15 cellular contexts compared by ENCODE assay signal in the genomic region with DNA sequence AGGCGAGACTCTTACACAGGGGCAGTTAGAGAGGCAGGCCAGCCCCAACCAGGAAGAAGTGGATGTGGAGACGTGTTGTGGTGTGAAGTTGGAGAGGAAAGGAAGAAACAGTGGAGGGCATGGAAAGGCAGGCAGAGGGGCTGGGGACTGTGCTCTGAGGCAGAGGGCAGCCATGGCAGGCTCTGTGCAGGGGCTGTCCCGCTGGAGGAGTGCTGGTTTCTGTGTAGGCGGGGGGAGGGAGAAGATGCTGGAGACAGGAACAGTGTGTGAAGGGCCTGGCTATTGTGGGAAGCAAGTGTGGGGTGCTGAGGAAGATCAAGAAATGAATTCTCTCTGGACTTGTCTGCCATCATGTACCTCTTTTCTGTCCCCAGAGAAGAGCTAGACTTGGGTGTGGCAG. TPM values are rescaled to one million over a fixed set of nuclear protein-coding genes. Genes with fewer than 3 reads are reported as not detected.
DNase-seq lines count a peak whose midpoint lies in the region; ATAC-seq, FAIRE-seq and TF ChIP-seq lines count a peak whose summit lies in the region.
"Had no signal": no experiment of that assay in that cellular context is flagged by ENCODE, and none has a peak within 500 bp of the region (broad histone marks: within the 10 kb centered on the region; RNA-seq: fewer than 3 reads in every experiment).

No MANE protein-coding gene starts in this region.

- H3K27me3 Mint-ChIP-seq in activated CD8-positive, alpha-beta memory T cell treated with anti-CD3 and anti-CD28 coated beads, Interleukin-2, amount 10 ng/mL, durations not matched to agents 7 days and 5 days: no peaks in the 10 kb centered on the region
- no peaks in the 10 kb centered on the region for H3K27me3 Mint-ChIP-seq in T-helper 17 cell
- no peaks in the 10 kb centered on the region for H3K27me3 Mint-ChIP-seq in stimulated activated memory B cell treated with anti-CD40 and anti-IgM and Interleukin-4, amounts not matched to agents 10 μg/mL and 1 μg/mL and 100 μg/mL, for 72 hours

- peak overlapping the region; percentile 15 for H3K27ac Mint-ChIP-seq in activated CD8-positive, alpha-beta memory T cell treated with anti-CD3 and anti-CD28 coated beads, Interleukin-2, amount 10 ng/mL, durations not matched to agents 7 days and 5 days
- H3K27ac Mint-ChIP-seq in T-helper 17 cell: peak overlapping the region; percentile 96
- H3K27ac Mint-ChIP-seq in stimulated activated memory B cell treated with anti-CD40 and anti-IgM and Interleukin-4, amounts not matched to agents 10 μg/mL and 1 μg/mL and 100 μg/mL, for 72 hours: peak overlapping the region; percentile 64

- intact Hi-C loops in dorsolateral prefrontal cortex (cut with DNase I) (no loop called here), HepG2 (cut with micrococcal nuclease; ENCODE audit: unreplicated experiment) (no loop called here)

- POLR2A ChIA-PET in HepG2 (lab: Yijun Ruan, JAX): no interaction called here

- BruUV-seq in HepG2 (replicated peaks; lab: Mats Ljungman, UMichigan): no TSS peak

- TF ChIP-seq EP300 in HepG2 (IDR thresholded peaks at IDR 0.05; ENCODE audit: low read depth in 2 of 2, low read length in 2 of 2) (no peak), HepG2 (CRISPR knock-in tag; IDR thresholded peaks at IDR 0.05; ENCODE audit: borderline replicate concordance) (no peak)

- WGBS in HepG2 (ENCODE audit: low lambda C conversion rate): 97% methylated on average over 4 of the region's 4 CpGs

- H3K36me3 ChIP-seq in HepG2 (replicated peaks in 1 of 2; ENCODE audit: control insufficient read depth in 1 of 2, insufficient read depth in 2 of 2, low read length in 2 of 2): peaks cover 5 to 7% of the 10 kb centered on the region in 2 experiments; a peak in 3 of 5 replicates
- H3K36me3 ChIP-seq: ovary had no signal

- H3K9ac ChIP-seq in HepG2 (ENCODE audit: insufficient read depth, low read depth, low read length): no peak overlapping the region

- no peak overlapping the region for H3K4me3 Mint-ChIP-seq in activated CD8-positive, alpha-beta memory T cell treated with anti-CD3 and anti-CD28 coated beads, Interleukin-2, amount 10 ng/mL, durations not matched to agents 7 days and 5 days
- H3K4me3 Mint-ChIP-seq in T-helper 17 cell: no peak overlapping the region
- H3K4me3 Mint-ChIP-seq in stimulated activated memory B cell treated with anti-CD40 and anti-IgM and Interleukin-4, amounts not matched to agents 10 μg/mL and 1 μg/mL and 100 μg/mL, for 72 hours: no peak overlapping the region

- TF ChIP-seq RAD21 in HepG2 (CRISPR knock-in tag; IDR thresholded peaks at IDR 0.05): no peak

- H3K4me2 ChIP-seq in HepG2 (ENCODE audit: low read depth, low read length): no peak overlapping the region

- FAIRE-seq in HepG2 (lab: Jason Lieb, UNC): no peak
- FAIRE-seq: urothelium cell line had no signal

- H3K36me3 Mint-ChIP-seq in activated CD8-positive, alpha-beta memory T cell treated with anti-CD3 and anti-CD28 coated beads, Interleukin-2, amount 10 ng/mL, durations not matched to agents 7 days and 5 days: peaks cover 10% of the 10 kb centered on the region
- peaks cover 2% of the 10 kb centered on the region for H3K36me3 Mint-ChIP-seq in T-helper 17 cell (ENCODE audit: low read depth)
- H3K36me3 Mint-ChIP-seq in stimulated activated memory B cell treated with anti-CD40 and anti-IgM and Interleukin-4, amounts not matched to agents 10 μg/mL and 1 μg/mL and 100 μg/mL, for 72 hours: peaks cover 29% of the 10 kb centered on the region

- no peaks in the 10 kb centered on the region for H4K20me1 ChIP-seq in HepG2 (ENCODE audit: insufficient read depth, low read length)

- H2AFZ ChIP-seq in HepG2 (ENCODE audit: low read length): no peak overlapping the region

- in situ Hi-C loops in HepG2 (cut with HindIII; ENCODE audit: extremely low pct_ligation_motif_present, low pct_unique_long_range_greater_than_20kb): loop anchor here (25.0 kb wide), 1 partner anchor 89 kb away; a partner anchor contains a TSS

- peak overlapping the region in 57 of 59 donors; percentile 32 to 97 (median 85) for H3K27ac ChIP-seq in dorsolateral prefrontal cortex
- no peak overlapping the region for H3K27ac ChIP-seq in HepG2 (ENCODE audit: extremely low read length, insufficient read depth, low read length)
- H3K27ac ChIP-seq: ovary had no signal

- H3K9me3 ChIP-seq in T-helper 17 cell (ENCODE audit: control insufficient read depth, low read length, poor library complexity, severe bottlenecking): no peaks in the 10 kb centered on the region
- no peaks in the 10 kb centered on the region for H3K9me3 ChIP-seq in HepG2 (ENCODE audit: low read length)
- H3K9me3 ChIP-seq: ovary had no signal

- no peaks in the 10 kb centered on the region for H3K27me3 ChIP-seq in dorsolateral prefrontal cortex
- H3K27me3 ChIP-seq in HepG2 (ENCODE audit: control insufficient read depth in 1 of 2, insufficient read depth in 2 of 2, low read length in 2 of 2): no peaks in the 10 kb centered on the region
- H3K27me3 ChIP-seq: ovary had no signal

- DNase-seq in activated CD8-positive, alpha-beta memory T cell treated with anti-CD3 and anti-CD28 coated beads, Interleukin-2, amount 10 ng/mL, durations not matched to agents 7 days and 5 days: no peak
- no peak for DNase-seq in activated CD8-positive, alpha-beta memory T cell treated with anti-CD3 and anti-CD28 coated beads, Interleukin-2, amount 50 U/mL, for 4 hours
- DNase-seq in T-helper 17 cell (no peak), dorsolateral prefrontal cortex (peak in 2 of 10 donors; percentile 44 to 55), NCI-H526 (lab: John Stamatoyannopoulos, UW) (no peak), HepG2 (ENCODE audit: low spot score) (no peak)
- DNase-seq: ACHN; activated CD4-positive, CD25-positive, alpha-beta regulatory T cell; kidney glomerular epithelial cell; ovary; SW 1271 had no signal

- ATAC-seq in activated CD8-positive, alpha-beta memory T cell treated with anti-CD3 and anti-CD28 coated beads, Interleukin-2, amount 10 ng/mL, durations not matched to agents 7 days and 5 days: no peak
- no peak for ATAC-seq in T-helper 17 cell
- no peak for ATAC-seq in stimulated activated memory B cell treated with anti-CD40 and anti-IgM and Interleukin-4, amounts not matched to agents 10 μg/mL and 1 μg/mL and 100 μg/mL, for 72 hours
- ATAC-seq in esophagus mucosa: no peak
- ATAC-seq in HepG2: no peak
- ATAC-seq: Panc1 had no signal

- TF ChIP-seq CTCF in dorsolateral prefrontal cortex (IDR thresholded peaks at IDR 0.05 in 54 of 56, conservative IDR thresholded peaks at IDR 0.05 in 2 of 56; ENCODE audit: low read depth in 1 of 56, partially characterized antibody in 56 of 56) (no peak), HepG2 (CRISPR knock-in tag; IDR thresholded peaks at IDR 0.05) (no peak)

- H3K79me2 ChIP-seq in HepG2 (ENCODE audit: insufficient read depth, low read length): no peaks in the 10 kb centered on the region

- CTCF ChIA-PET in activated CD8-positive, alpha-beta memory T cell treated with anti-CD3 and anti-CD28 coated beads, Interleukin-2, amount 10 ng/mL, durations not matched to agents 7 days and 5 days (lab: Charles Lee): no interaction called here
- CTCF ChIA-PET in HepG2 (lab: Yijun Ruan, JAX; ENCODE audit: low intra/inter-chr PET ratio, low total read pairs): no interaction called here

- no peak overlapping the region for H3K4me3 ChIP-seq in dorsolateral prefrontal cortex
- H3K4me3 ChIP-seq in HepG2 (replicated peaks in 1 of 3; ENCODE audit: insufficient read depth in 1 of 3, low read depth in 2 of 3, low read length in 3 of 3): no peak overlapping the region
- H3K4me3 ChIP-seq: ovary had no signal

- H3K4me1 ChIP-seq in HepG2 (ENCODE audit: insufficient read depth, low read length): peaks cover 15% of the 10 kb centered on the region

- TF ChIP-seq POLR2A in HepG2 (IDR thresholded peaks at IDR 0.05; ENCODE audit: insufficient read depth in 1 of 2, low read depth in 2 of 2, low read length in 2 of 2): no peak

- H3K9me3 Mint-ChIP-seq in activated CD8-positive, alpha-beta memory T cell treated with anti-CD3 and anti-CD28 coated beads, Interleukin-2, amount 10 ng/mL, durations not matched to agents 7 days and 5 days (ENCODE audit: low read depth): no peaks in the 10 kb centered on the region
- no peaks in the 10 kb centered on the region for H3K9me3 Mint-ChIP-seq in stimulated activated memory B cell treated with anti-CD40 and anti-IgM and Interleukin-4, amounts not matched to agents 10 μg/mL and 1 μg/mL and 100 μg/mL, for 72 hours

- peaks cover 22% of the 10 kb centered on the region for H3K4me1 Mint-ChIP-seq in activated CD8-positive, alpha-beta memory T cell treated with anti-CD3 and anti-CD28 coated beads, Interleukin-2, amount 10 ng/mL, durations not matched to agents 7 days and 5 days
- peaks cover 31% of the 10 kb centered on the region for H3K4me1 Mint-ChIP-seq in T-helper 17 cell
- H3K4me1 Mint-ChIP-seq in stimulated activated memory B cell treated with anti-CD40 and anti-IgM and Interleukin-4, amounts not matched to agents 10 μg/mL and 1 μg/mL and 100 μg/mL, for 72 hours: peaks cover 16% of the 10 kb centered on the region

RNA-seq across cellular contexts. Expression of a gene that starts 21.0 kb away (rescaled TPM):
- total RNA-seq in activated CD8-positive, alpha-beta memory T cell treated with anti-CD3 and anti-CD28 coated beads, Interleukin-2, amount 10 ng/mL, durations not matched to agents 7 days and 5 days: 10 to 100 TPM; 29.3 to 30.0 TPM
- total RNA-seq in T-helper 17 cell (10 to 100 TPM; 15.1 to 20.5 TPM), dorsolateral prefrontal cortex (10 to 100 TPM; 18.3 to 49.0 (median 32.9) TPM), esophagus mucosa (11.4 TPM), HepG2 (2016; rRNA removed; fragmentation: Illumina TruSeq; extraction: Trizol) (36.2 and 49.3 TPM in 2 replicates)
- 30.3 and 42.4 TPM in 2 replicates for total RNA-seq in HepG2 (2016; cell fraction: cytosol; rRNA removed; fragmentation: Illumina TruSeq; extraction: Trizol; ENCODE audit: low read depth)
- 39.3 and 50.4 TPM in 2 replicates for total RNA-seq in HepG2 (2016; cell fraction: insoluble cytoplasmic fraction; rRNA removed; fragmentation: Illumina TruSeq; extraction: Trizol)
- 47.2 and 52.6 TPM in 2 replicates for total RNA-seq in HepG2 (2016; cell fraction: membrane; rRNA removed; fragmentation: Illumina TruSeq; extraction: Trizol)
- 21.5 and 24.4 TPM in 2 replicates for total RNA-seq in HepG2 (2016; cell fraction: nucleus; rRNA removed; fragmentation: Illumina TruSeq; extraction: Trizol)
- polyA plus RNA-seq in HepG2 (2011; rRNA removed): 13.4 and 14.8 TPM in 2 replicates
- 18.1 and 19.5 TPM in 2 replicates for polyA plus RNA-seq in HepG2 (2011; cell fraction: cytosol; rRNA removed)
- polyA plus RNA-seq in HepG2 (2011; cell fraction: nucleus; rRNA removed): 8.6 and 9.4 TPM in 2 replicates
- polyA plus RNA-seq in HepG2 (2012): 20.4 and 21.1 TPM in 2 replicates
- polyA plus RNA-seq in HepG2 (2016; cell fraction: cytosol; fragmentation: Illumina TruSeq; extraction: Trizol; ENCODE audit: low read depth): 30.8 and 41.9 TPM in 2 replicates
- 48.6 and 53.3 TPM in 2 replicates for polyA plus RNA-seq in HepG2 (2016; cell fraction: insoluble cytoplasmic fraction; fragmentation: Illumina TruSeq; extraction: Trizol; ENCODE audit: low read depth)
- 34.8 and 48.0 TPM in 2 replicates for polyA plus RNA-seq in HepG2 (2016; cell fraction: membrane; fragmentation: Illumina TruSeq; extraction: Trizol; ENCODE audit: low read depth)
- polyA plus RNA-seq in HepG2 (2016; cell fraction: nucleus; fragmentation: Illumina TruSeq; extraction: Trizol; ENCODE audit: insufficient read depth, low read depth): 30.6 TPM in 2 replicates
- polyA minus RNA-seq in HepG2 (2011; rRNA and poly(A)+ RNA removed; ENCODE audit: low replicate concordance): 3.6 and 18.9 TPM in 2 replicates
- 5.8 and 8.1 TPM in 2 replicates for polyA minus RNA-seq in HepG2 (2011; cell fraction: cytosol; rRNA and poly(A)+ RNA removed)
- 11.3 and 17.2 TPM in 2 replicates for polyA minus RNA-seq in HepG2 (2011; cell fraction: nucleus; rRNA and poly(A)+ RNA removed)

RNA-seq across cellular contexts. Expression of a gene that starts 28.1 kb away (rescaled TPM):
- 1,000 to 10,000 TPM; 2,060 to 2,722 TPM for total RNA-seq in activated CD8-positive, alpha-beta memory T cell treated with anti-CD3 and anti-CD28 coated beads, Interleukin-2, amount 10 ng/mL, durations not matched to agents 7 days and 5 days
- 1,000 to 10,000 TPM; 3,651 to 3,689 TPM for total RNA-seq in T-helper 17 cell
- 1,000 to 10,000 TPM in 1 of 120 experiments, 100 to 1,000 TPM in 119; 527 to 1,058 (median 732) TPM for total RNA-seq in dorsolateral prefrontal cortex
- 2,164 TPM for total RNA-seq in esophagus mucosa
- total RNA-seq in HepG2 (2016; rRNA removed; fragmentation: Illumina TruSeq; extraction: Trizol): 3,630 and 4,972 TPM in 2 replicates
- total RNA-seq in HepG2 (2016; cell fraction: cytosol; rRNA removed; fragmentation: Illumina TruSeq; extraction: Trizol; ENCODE audit: low read depth): 1,158 and 1,199 TPM in 2 replicates
- 3,592 and 4,979 TPM in 2 replicates for total RNA-seq in HepG2 (2016; cell fraction: insoluble cytoplasmic fraction; rRNA removed; fragmentation: Illumina TruSeq; extraction: Trizol)
- total RNA-seq in HepG2 (2016; cell fraction: membrane; rRNA removed; fragmentation: Illumina TruSeq; extraction: Trizol): 7,983 and 8,792 TPM in 2 replicates
- 1,360 and 1,490 TPM in 2 replicates for total RNA-seq in HepG2 (2016; cell fraction: nucleus; rRNA removed; fragmentation: Illumina TruSeq; extraction: Trizol)
- polyA plus RNA-seq in HepG2 (2011; rRNA removed): 3,960 and 4,467 TPM in 2 replicates
- 5,248 and 5,827 TPM in 2 replicates for polyA plus RNA-seq in HepG2 (2011; cell fraction: cytosol; rRNA removed)
- polyA plus RNA-seq in HepG2 (2011; cell fraction: nucleus; rRNA removed): 1,317 and 1,448 TPM in 2 replicates
- 3,526 and 4,575 TPM in 2 replicates for polyA plus RNA-seq in HepG2 (2012)
- 4,015 and 4,840 TPM in 2 replicates for polyA plus RNA-seq in HepG2 (2016; cell fraction: cytosol; fragmentation: Illumina TruSeq; extraction: Trizol; ENCODE audit: low read depth)
- 4,603 and 4,764 TPM in 2 replicates for polyA plus RNA-seq in HepG2 (2016; cell fraction: insoluble cytoplasmic fraction; fragmentation: Illumina TruSeq; extraction: Trizol; ENCODE audit: low read depth)
- 7,818 and 8,825 TPM in 2 replicates for polyA plus RNA-seq in HepG2 (2016; cell fraction: membrane; fragmentation: Illumina TruSeq; extraction: Trizol; ENCODE audit: low read depth)
- polyA plus RNA-seq in HepG2 (2016; cell fraction: nucleus; fragmentation: Illumina TruSeq; extraction: Trizol; ENCODE audit: insufficient read depth, low read depth): 2,081 and 2,237 TPM in 2 replicates
- polyA minus RNA-seq in HepG2 (2011; rRNA and poly(A)+ RNA removed; ENCODE audit: low replicate concordance): 4,301 and 6,437 TPM in 2 replicates
- 1,474 and 1,645 TPM in 2 replicates for polyA minus RNA-seq in HepG2 (2011; cell fraction: cytosol; rRNA and poly(A)+ RNA removed)
- polyA minus RNA-seq in HepG2 (2011; cell fraction: nucleus; rRNA and poly(A)+ RNA removed): 662 and 844 TPM in 2 replicates

RNA-seq across cellular contexts. Expression of a gene that starts 28.6 kb away (rescaled TPM):
- 10 to 100 TPM; 35.6 to 44.6 TPM for total RNA-seq in activated CD8-positive, alpha-beta memory T cell treated with anti-CD3 and anti-CD28 coated beads, Interleukin-2, amount 10 ng/mL, durations not matched to agents 7 days and 5 days
- 10 to 100 TPM in 1 of 2 donors, 1 to 10 TPM in 1; 5.6 to 10.5 TPM for total RNA-seq in T-helper 17 cell
- 10 to 100 TPM in 15 of 120 experiments, 1 to 10 TPM in 105; 3.0 to 12.5 (median 6.8) TPM for total RNA-seq in dorsolateral prefrontal cortex
- total RNA-seq in esophagus mucosa: 8.9 TPM
- 27.8 and 44.6 TPM in 2 replicates for total RNA-seq in HepG2 (2016; rRNA removed; fragmentation: Illumina TruSeq; extraction: Trizol)
- total RNA-seq in HepG2 (2016; cell fraction: cytosol; rRNA removed; fragmentation: Illumina TruSeq; extraction: Trizol; ENCODE audit: low read depth): 21.2 and 22.9 TPM in 2 replicates
- 26.2 and 47.7 TPM in 2 replicates for total RNA-seq in HepG2 (2016; cell fraction: insoluble cytoplasmic fraction; rRNA removed; fragmentation: Illumina TruSeq; extraction: Trizol)
- total RNA-seq in HepG2 (2016; cell fraction: membrane; rRNA removed; fragmentation: Illumina TruSeq; extraction: Trizol): 14.1 and 15.5 TPM in 2 replicates
- 19.8 and 20.1 TPM in 2 replicates for total RNA-seq in HepG2 (2016; cell fraction: nucleus; rRNA removed; fragmentation: Illumina TruSeq; extraction: Trizol)
- polyA plus RNA-seq in HepG2 (2011; rRNA removed): 6.9 and 9.5 TPM in 2 replicates
- 2.9 and 4.0 TPM in 2 replicates for polyA plus RNA-seq in HepG2 (2011; cell fraction: cytosol; rRNA removed)
- polyA plus RNA-seq in HepG2 (2011; cell fraction: nucleus; rRNA removed): 3.8 and 6.9 TPM in 2 replicates
- polyA plus RNA-seq in HepG2 (2012): 5.2 and 10.2 TPM in 2 replicates
- 1.7 and 1.9 TPM in 2 replicates for polyA plus RNA-seq in HepG2 (2016; cell fraction: cytosol; fragmentation: Illumina TruSeq; extraction: Trizol; ENCODE audit: low read depth)
- polyA plus RNA-seq in HepG2 (2016; cell fraction: insoluble cytoplasmic fraction; fragmentation: Illumina TruSeq; extraction: Trizol; ENCODE audit: low read depth): 35.0 and 37.1 TPM in 2 replicates
- 5.2 and 8.1 TPM in 2 replicates for polyA plus RNA-seq in HepG2 (2016; cell fraction: membrane; fragmentation: Illumina TruSeq; extraction: Trizol; ENCODE audit: low read depth)
- polyA plus RNA-seq in HepG2 (2016; cell fraction: nucleus; fragmentation: Illumina TruSeq; extraction: Trizol; ENCODE audit: insufficient read depth, low read depth): 21.1 and 23.2 TPM in 2 replicates
- 11.7 and 60.8 TPM in 2 replicates for polyA minus RNA-seq in HepG2 (2011; rRNA and poly(A)+ RNA removed; ENCODE audit: low replicate concordance)
- polyA minus RNA-seq in HepG2 (2011; cell fraction: cytosol; rRNA and poly(A)+ RNA removed): 5.7 and 6.9 TPM in 2 replicates
- polyA minus RNA-seq in HepG2 (2011; cell fraction: nucleus; rRNA and poly(A)+ RNA removed): 11.2 and 12.8 TPM in 2 replicates

Comparison
In these comparisons a context has a peak if more than half of its experiments do, and no peak if none do; other contexts are left out.
1. H3K27ac Mint-ChIP-seq: peak in every context shown above with its lines; median percentile 96 in T-helper 17 cell; 64 in stimulated activated memory B cell treated with anti-CD40 and anti-IgM and Interleukin-4, amounts not matched to agents 10 μg/mL and 1 μg/mL and 100 μg/mL, for 72 hours; 15 in activated CD8-positive, alpha-beta memory T cell treated with anti-CD3 and anti-CD28 coated beads, Interleukin-2, amount 10 ng/mL, durations not matched to agents 7 days and 5 days.